1 cellular context compared by ENCODE assay signal in genomic region chr13:91398413-91399188, GRCh38.
TF ChIP-seq lines count a peak whose summit lies in the region.

TSS of gene GPC5 (plus strand) at chr13:91398621.

TF ChIP-seq in neural cell, 6 proteins besides CTCF, POLR2A, EP300 and RAD21 (continued from another document):
- TF ChIP-seq, protein P1, sequence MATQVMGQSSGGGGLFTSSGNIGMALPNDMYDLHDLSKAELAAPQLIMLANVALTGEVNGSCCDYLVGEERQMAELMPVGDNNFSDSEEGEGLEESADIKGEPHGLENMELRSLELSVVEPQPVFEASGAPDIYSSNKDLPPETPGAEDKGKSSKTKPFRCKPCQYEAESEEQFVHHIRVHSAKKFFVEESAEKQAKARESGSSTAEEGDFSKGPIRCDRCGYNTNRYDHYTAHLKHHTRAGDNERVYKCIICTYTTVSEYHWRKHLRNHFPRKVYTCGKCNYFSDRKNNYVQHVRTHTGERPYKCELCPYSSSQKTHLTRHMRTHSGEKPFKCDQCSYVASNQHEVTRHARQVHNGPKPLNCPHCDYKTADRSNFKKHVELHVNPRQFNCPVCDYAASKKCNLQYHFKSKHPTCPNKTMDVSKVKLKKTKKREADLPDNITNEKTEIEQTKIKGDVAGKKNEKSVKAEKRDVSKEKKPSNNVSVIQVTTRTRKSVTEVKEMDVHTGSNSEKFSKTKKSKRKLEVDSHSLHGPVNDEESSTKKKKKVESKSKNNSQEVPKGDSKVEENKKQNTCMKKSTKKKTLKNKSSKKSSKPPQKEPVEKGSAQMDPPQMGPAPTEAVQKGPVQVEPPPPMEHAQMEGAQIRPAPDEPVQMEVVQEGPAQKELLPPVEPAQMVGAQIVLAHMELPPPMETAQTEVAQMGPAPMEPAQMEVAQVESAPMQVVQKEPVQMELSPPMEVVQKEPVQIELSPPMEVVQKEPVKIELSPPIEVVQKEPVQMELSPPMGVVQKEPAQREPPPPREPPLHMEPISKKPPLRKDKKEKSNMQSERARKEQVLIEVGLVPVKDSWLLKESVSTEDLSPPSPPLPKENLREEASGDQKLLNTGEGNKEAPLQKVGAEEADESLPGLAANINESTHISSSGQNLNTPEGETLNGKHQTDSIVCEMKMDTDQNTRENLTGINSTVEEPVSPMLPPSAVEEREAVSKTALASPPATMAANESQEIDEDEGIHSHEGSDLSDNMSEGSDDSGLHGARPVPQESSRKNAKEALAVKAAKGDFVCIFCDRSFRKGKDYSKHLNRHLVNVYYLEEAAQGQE (IDR thresholded peaks at IDR 0.05; ENCODE audit: borderline replicate concordance): no peak
